Comparison of ENCODE assay signal across 8 cellular contexts in the genomic region with DNA sequence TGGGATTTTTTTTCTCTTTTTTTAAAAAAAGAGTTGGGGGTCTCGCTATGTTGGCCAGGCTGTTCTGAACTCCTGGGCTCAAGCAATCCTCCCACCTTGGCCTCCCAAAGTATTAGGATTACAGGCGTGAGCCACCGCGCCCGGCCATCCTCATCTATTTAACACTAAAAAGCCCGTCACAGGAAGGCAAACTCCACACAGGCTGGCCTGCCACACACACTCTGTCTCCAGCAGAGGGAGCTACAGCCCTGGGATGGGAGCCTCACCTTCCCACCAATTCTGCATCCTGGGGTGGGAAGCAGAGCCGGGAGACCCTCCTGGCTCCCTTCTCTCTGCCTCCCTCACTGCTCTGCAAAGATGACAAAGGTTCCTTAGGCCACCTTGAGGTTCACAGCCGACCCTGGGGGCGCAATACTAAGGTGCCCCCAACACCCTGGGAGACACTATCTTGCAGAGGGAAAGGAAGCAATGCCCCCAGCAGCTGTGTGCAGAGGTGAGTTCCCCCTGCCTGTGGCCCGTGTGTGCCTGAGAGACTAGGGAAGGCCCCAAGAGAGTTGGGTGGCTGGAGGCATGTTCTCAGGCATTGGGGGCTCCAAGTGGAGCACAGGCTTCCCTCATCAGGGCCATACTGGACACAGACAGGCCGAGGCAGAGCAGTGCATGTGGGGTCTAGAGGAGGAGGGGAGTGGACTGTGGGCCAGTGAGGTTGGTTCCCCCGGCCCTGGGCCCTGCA. TPM values are rescaled to one million over a fixed set of nuclear protein-coding genes. Genes with fewer than 3 reads are reported as not detected.
A peak's percentile ranks its signal among the peaks of the same experiment; 100 is the strongest.
DNase-seq lines count a peak whose midpoint lies in the region; ATAC-seq, FAIRE-seq and TF ChIP-seq lines count a peak whose summit lies in the region.

No MANE protein-coding gene starts in this region.

- H3K23me2 ChIP-seq in H1 (ENCODE audit: low read depth, low read length), result no peaks in the 10 kb centered on the region

- no peaks in the 10 kb centered on the region for H3K9me3 ChIP-seq in H1 (ENCODE audit: insufficient read depth in 2 of 2, low read depth in 1 of 2, low read length in 1 of 2)

- no peaks in the 10 kb centered on the region for H3K27me3 ChIP-seq in BJ (ENCODE audit: control insufficient read depth, insufficient read depth, low read length)
- no peaks in the 10 kb centered on the region for H3K27me3 ChIP-seq in H1 (replicated peaks in 1 of 4; ENCODE audit: control insufficient read depth in 3 of 4, extremely low read depth in 1 of 4, insufficient read depth in 3 of 4, low read length in 3 of 4)

- no peak overlapping the region for H2AK5ac ChIP-seq in H1 (ENCODE audit: low read depth, low read length)

- no peak overlapping the region for H4K8ac ChIP-seq in H1 (ENCODE audit: extremely low read depth, insufficient read depth, low read length)

- H3K36me3 Mint-ChIP-seq in nephron progenitor cell (ENCODE audit: low read depth), result peaks cover 50% of the 10 kb centered on the region

- H3K18ac ChIP-seq in H1 (ENCODE audit: extremely low read depth, low read length), result no peak overlapping the region

- no peak overlapping the region for H3K23ac ChIP-seq in H1 (ENCODE audit: insufficient read length)

- no peak overlapping the region for H2BK15ac ChIP-seq in H1 (ENCODE audit: low read length)

- TF ChIP-seq CTCF in BJ (IDR thresholded peaks at IDR 0.05; ENCODE audit: insufficient read depth, low read depth, low read length) (peak; percentile 83), GM13977 (IDR thresholded peaks at IDR 0.05; ENCODE audit: extremely low read depth, insufficient read depth, missing control alignments) (peak; percentile 82), H1 (IDR thresholded peaks at IDR 0.05; ENCODE audit: control extremely low read depth in 1 of 3, insufficient read depth in 1 of 3, low read depth in 1 of 3, low read length in 3 of 3) (peak; percentile 86 to 98 (median 96)), nephron progenitor cell (IDR thresholded peaks at IDR 0.05) (peak; percentile 80)

- TF ChIP-seq EP300 in H1 (IDR thresholded peaks at IDR 0.05; ENCODE audit: borderline replicate concordance in 1 of 2, low read depth in 2 of 2, low read length in 2 of 2), result no peak

- H3K4ac ChIP-seq in H1 (replicated peaks; ENCODE audit: insufficient read length, low read depth, low read length), result no peak overlapping the region

- DNase-seq in BJ (ENCODE audit: low read depth) (no peak), GM13977 (ENCODE audit: low spot score) (peak; percentile 66), RCC 7860 (ENCODE audit: low spot score) (peak; percentile 21), H1 (ENCODE audit: low read depth in 1 of 2, low spot score in 2 of 2) (peak; percentile 34 to 85), nephron progenitor cell (peak; percentile 65), RKO (ENCODE audit: low spot score) (no peak)

- no peak overlapping the region for H4K5ac ChIP-seq in H1 (ENCODE audit: insufficient read length, low read depth, low read length)

- FAIRE-seq in RCC 7860 (lab: Jason Lieb, UNC) (no peak), H1 (lab: Jason Lieb, UNC) (peak; percentile 78)

- H3K27ac Mint-ChIP-seq in nephron progenitor cell, result peak overlapping the region; percentile 57

- peaks cover 0 to 3% of the 10 kb centered on the region in 2 experiments; a peak in 1 of 4 replicates for H3K79me2 ChIP-seq in H1 (ENCODE audit: control insufficient read depth in 1 of 2, insufficient read depth in 2 of 2, low read length in 2 of 2)

- H2AFZ ChIP-seq in H1 (ENCODE audit: low read length), result no peak overlapping the region

- no peak overlapping the region for H3K4me3 ChIP-seq in BJ (ENCODE audit: low read depth, low read length)
- H3K4me3 ChIP-seq in H1 (ENCODE audit: extremely low read depth in 1 of 4, insufficient read depth in 2 of 4, low read depth in 3 of 4, low read length in 4 of 4), result no peak overlapping the region

- no peaks in the 10 kb centered on the region for H3K9me3 Mint-ChIP-seq in nephron progenitor cell

- 65% methylated on average over 12 of the region's 12 CpGs; no CpG with 5 or more reads in 1 of the 2 experiments for WGBS in H1 (ENCODE audit: extremely low coverage in 1 of 2, insufficient coverage in 1 of 2, insufficient read length in 1 of 2, insufficient replicate concordance in 2 of 2, low coverage in 1 of 2, low lambda C conversion rate in 2 of 2, missing lambda C conversion rate in 1 of 2), 2 experiments

- H3K4me1 Mint-ChIP-seq in nephron progenitor cell, result no peaks in the 10 kb centered on the region

- peak overlapping the region; percentile 44; the same call in 1 of the 2 replicates for H2BK5ac ChIP-seq in H1 (ENCODE audit: low read depth, low read length)

- no peak overlapping the region; the same call in 1 of the 2 replicates for H3K27ac ChIP-seq in H1 (ENCODE audit: low read depth, low read length)

- H3K9ac ChIP-seq in H1 (replicated peaks in 1 of 4; ENCODE audit: extremely low read depth in 1 of 4, low read depth in 3 of 4, low read length in 3 of 4), result no peak overlapping the region

- no peak overlapping the region for H4K91ac ChIP-seq in H1 (replicated peaks; ENCODE audit: insufficient read length, low read length)

- peaks cover 6 to 38% of the 10 kb centered on the region in 2 experiments for H4K20me1 ChIP-seq in H1 (replicated peaks in 1 of 2; ENCODE audit: control insufficient read depth in 1 of 2, insufficient read depth in 2 of 2, low read length in 2 of 2)

- POLR2A ChIA-PET in BJ (lab: Charles Lee), result no interaction called here
- POLR2A ChIA-PET in H1 (lab: Charles Lee; ENCODE audit: partially characterized antibody), result interaction anchor here (0.6 to 6.2 kb wide), 10 partner anchors 10 to 114 kb away, joined by 3 to 55 read pairs (median 4); a partner anchor contains a TSS

- TF ChIP-seq RAD21 in H1 (IDR thresholded peaks at IDR 0.05 in 1 of 2, conservative IDR thresholded peaks at IDR 0.05 in 1 of 2; ENCODE audit: low read depth in 2 of 2, low read length in 2 of 2), result peak; percentile 86

- no peaks in the 10 kb centered on the region; the same call in none of the 2 replicates for H3K79me1 ChIP-seq in H1 (ENCODE audit: low read depth, low read length)

- no peak for ATAC-seq in GM19452 (IDR thresholded peaks at IDR 0.05; ENCODE audit: unreplicated experiment)
- no peak for ATAC-seq in GM19467 (IDR thresholded peaks at IDR 0.05; ENCODE audit: unreplicated experiment)

- no peak overlapping the region for H2BK120ac ChIP-seq in H1 (replicated peaks; ENCODE audit: low read depth, low read length)

- no peak for TF ChIP-seq POLR2A in H1 (IDR thresholded peaks at IDR 0.05; ENCODE audit: control extremely low read depth in 1 of 2, low read depth in 2 of 2, low read length in 2 of 2)

- H3K36me3 ChIP-seq in BJ (ENCODE audit: control insufficient read depth, insufficient read depth, low read length), result peaks cover 27% of the 10 kb centered on the region
- peaks cover 22 to 49% (median 44%) of the 10 kb centered on the region in 4 experiments for H3K36me3 ChIP-seq in H1 (ENCODE audit: control insufficient read depth in 2 of 4, insufficient read depth in 4 of 4, low read length in 3 of 4)

- no peak overlapping the region for H3K56ac ChIP-seq in H1 (replicated peaks; ENCODE audit: insufficient read length, low read depth, low read length)

- H3K4me2 ChIP-seq in H1 (ENCODE audit: insufficient read depth in 1 of 2, low read depth in 2 of 2, low read length in 2 of 2), result no peak overlapping the region

- H3K4me1 ChIP-seq in H1 (replicated peaks in 1 of 4; ENCODE audit: control insufficient read depth in 3 of 4, insufficient read depth in 4 of 4, low read length in 3 of 4), result peaks cover 0 to 10% (median 9%) of the 10 kb centered on the region in 4 experiments; a peak in 6 of 7 replicates

- no peak overlapping the region for H3K14ac ChIP-seq in H1 (ENCODE audit: insufficient read length)

- in situ Hi-C loops in GM13977 (cut with MboI; ENCODE audit: low pct_unique_long_range_greater_than_20kb, low sequenced_read_pairs, unreplicated experiment), result no loop called here

- no peaks in the 10 kb centered on the region for H3K27me3 Mint-ChIP-seq in nephron progenitor cell (ENCODE audit: low read depth, poor library complexity)

- no peak overlapping the region for H3K4me3 Mint-ChIP-seq in nephron progenitor cell

- CTCF ChIA-PET in BJ (lab: Yijun Ruan, JAX), result interaction anchor here (0.7 to 13.0 kb wide), 24 partner anchors 8 to 339 kb away, joined by 3 to 98 read pairs (median 4); a partner anchor contains a TSS
- CTCF ChIA-PET in H1 (lab: Charles Lee; ENCODE audit: partially characterized antibody), result interaction anchor here (0.7 to 4.9 kb wide), 37 partner anchors 11 to 281 kb away, joined by 3 to 36 read pairs (median 5); a partner anchor contains a TSS

- H2BK12ac ChIP-seq in H1 (ENCODE audit: low read depth, low read length), result no peak overlapping the region

- no peak overlapping the region for H2BK20ac ChIP-seq in H1 (ENCODE audit: low read length)

RNA-seq across cellular contexts. Expression of a gene that starts 27.4 kb away (rescaled TPM):
- 51.1 and 56.6 TPM in 2 replicates for polyA plus RNA-seq in BJ (2011; rRNA removed)
- 20.1 and 37.0 TPM in 2 replicates for polyA minus RNA-seq in BJ (2011; rRNA and poly(A)+ RNA removed)
- total RNA-seq in H1 (2021; fragmentation: NEBNext Ultra II Directional; extraction: Animal tissue kit (Norgen Biotek cat#: 25700)), result 123 and 131 TPM in 2 replicates
- 150 and 182 TPM in 2 replicates for polyA plus RNA-seq in H1 (2011; rRNA removed)
- polyA plus RNA-seq in H1 (2011; cell fraction: cytosol; rRNA removed), result 146 TPM
- 233 TPM for polyA plus RNA-seq in H1 (2011; cell fraction: nucleus; rRNA removed)
- polyA plus RNA-seq in H1 (2012, experiment 1 of 2), result 104 to 111 TPM (median 110 TPM) in 4 replicates
- polyA plus RNA-seq in H1 (2012, experiment 2 of 2), result 96.8 TPM
- polyA plus RNA-seq in H1 (2013, experiment 1 of 2), result 82.6 TPM
- polyA plus RNA-seq in H1 (2013, experiment 2 of 2), result 83.2 TPM
- polyA minus RNA-seq in H1 (2011; rRNA and poly(A)+ RNA removed), result 39.9 and 48.1 TPM in 2 replicates
- 68.8 TPM for polyA minus RNA-seq in H1 (2011; cell fraction: cytosol; rRNA and poly(A)+ RNA removed)
- polyA minus RNA-seq in H1 (2011; cell fraction: nucleus; rRNA and poly(A)+ RNA removed), result 56.9 TPM

RNA-seq across cellular contexts. Expression of a gene that starts 34.6 kb away (rescaled TPM):
- 39.9 and 41.2 TPM in 2 replicates for polyA plus RNA-seq in BJ (2011; rRNA removed)
- 34.4 and 43.6 TPM in 2 replicates for polyA minus RNA-seq in BJ (2011; rRNA and poly(A)+ RNA removed)
- 163 and 167 TPM in 2 replicates for total RNA-seq in H1 (2021; fragmentation: NEBNext Ultra II Directional; extraction: Animal tissue kit (Norgen Biotek cat#: 25700))
- polyA plus RNA-seq in H1 (2011; rRNA removed), result 56.7 and 65.2 TPM in 2 replicates
- 74.2 TPM for polyA plus RNA-seq in H1 (2011; cell fraction: cytosol; rRNA removed)
- polyA plus RNA-seq in H1 (2011; cell fraction: nucleus; rRNA removed), result 70.1 TPM
- 111 to 115 TPM (median 113 TPM) in 4 replicates for polyA plus RNA-seq in H1 (2012, experiment 1 of 2)
- 69.3 TPM for polyA plus RNA-seq in H1 (2012, experiment 2 of 2)
- 71.2 TPM for polyA plus RNA-seq in H1 (2013, experiment 1 of 2)
- polyA plus RNA-seq in H1 (2013, experiment 2 of 2), result 73.0 TPM
- 85.2 and 94.8 TPM in 2 replicates for polyA minus RNA-seq in H1 (2011; rRNA and poly(A)+ RNA removed)
- polyA minus RNA-seq in H1 (2011; cell fraction: cytosol; rRNA and poly(A)+ RNA removed), result 70.8 TPM
- 18.9 TPM for polyA minus RNA-seq in H1 (2011; cell fraction: nucleus; rRNA and poly(A)+ RNA removed)

RNA-seq across cellular contexts. Expression of a gene that starts 44.9 kb away (rescaled TPM):
- polyA plus RNA-seq in BJ (2011; rRNA removed), result 1.3 and 2.0 TPM in 2 replicates
- 0.57 and 1.2 TPM in 2 replicates for polyA minus RNA-seq in BJ (2011; rRNA and poly(A)+ RNA removed)
- total RNA-seq in H1 (2021; fragmentation: NEBNext Ultra II Directional; extraction: Animal tissue kit (Norgen Biotek cat#: 25700)), result 58.0 and 64.5 TPM in 2 replicates
- 16.4 and 39.1 TPM in 2 replicates for polyA plus RNA-seq in H1 (2011; rRNA removed)
- polyA plus RNA-seq in H1 (2011; cell fraction: cytosol; rRNA removed), result 15.2 TPM
- 29.7 TPM for polyA plus RNA-seq in H1 (2011; cell fraction: nucleus; rRNA removed)
- 13.0 to 35.0 TPM (median 34.2 TPM) in 4 replicates for polyA plus RNA-seq in H1 (2012, experiment 1 of 2)
- polyA plus RNA-seq in H1 (2012, experiment 2 of 2), result 25.9 TPM
- polyA plus RNA-seq in H1 (2013, experiment 1 of 2), result 44.9 TPM
- polyA plus RNA-seq in H1 (2013, experiment 2 of 2), result 51.0 TPM
- 0.54 and 1.6 TPM in 2 replicates for polyA minus RNA-seq in H1 (2011; rRNA and poly(A)+ RNA removed)
- polyA minus RNA-seq in H1 (2011; cell fraction: cytosol; rRNA and poly(A)+ RNA removed), result 38.1 TPM
- polyA minus RNA-seq in H1 (2011; cell fraction: nucleus; rRNA and poly(A)+ RNA removed), result 17.8 TPM

RNA-seq across cellular contexts. Expression of a gene that starts 50.7 kb away (rescaled TPM):
- polyA plus RNA-seq in BJ (2011; rRNA removed) (16.6 and 28.2 TPM in 2 replicates), H1 (2011; rRNA removed) (18.2 and 29.0 TPM in 2 replicates)
- 10.1 and 15.6 TPM in 2 replicates for polyA minus RNA-seq in BJ (2011; rRNA and poly(A)+ RNA removed)
- total RNA-seq in H1 (2021; fragmentation: NEBNext Ultra II Directional; extraction: Animal tissue kit (Norgen Biotek cat#: 25700)), result 20.3 and 22.9 TPM in 2 replicates
- polyA plus RNA-seq in H1 (2011; cell fraction: cytosol; rRNA removed), result 16.9 TPM
- polyA plus RNA-seq in H1 (2011; cell fraction: nucleus; rRNA removed), result 29.6 TPM
- polyA plus RNA-seq in H1 (2012, experiment 1 of 2), result 20.8 to 23.5 TPM (median 21.4 TPM) in 4 replicates
- 25.4 TPM for polyA plus RNA-seq in H1 (2012, experiment 2 of 2)
- polyA plus RNA-seq in H1 (2013, experiment 1 of 2), result 27.7 TPM
- 29.0 TPM for polyA plus RNA-seq in H1 (2013, experiment 2 of 2)
- polyA minus RNA-seq in H1 (2011; rRNA and poly(A)+ RNA removed), result 5.7 and 6.0 TPM in 2 replicates
- polyA minus RNA-seq in H1 (2011; cell fraction: cytosol; rRNA and poly(A)+ RNA removed), result 13.8 TPM
- 9.5 TPM for polyA minus RNA-seq in H1 (2011; cell fraction: nucleus; rRNA and poly(A)+ RNA removed)

RNA-seq across cellular contexts. Expression of a gene that starts 56.3 kb away (rescaled TPM):
- polyA plus RNA-seq in BJ (2011; rRNA removed) (0.50 and 0.61 TPM in 2 replicates), H1 (2011; rRNA removed) (3.1 and 8.9 TPM in 2 replicates)
- 0.57 and 1.2 TPM in 2 replicates for polyA minus RNA-seq in BJ (2011; rRNA and poly(A)+ RNA removed)
- total RNA-seq in H1 (2021; fragmentation: NEBNext Ultra II Directional; extraction: Animal tissue kit (Norgen Biotek cat#: 25700)), result 3.7 and 4.3 TPM in 2 replicates
- polyA plus RNA-seq in H1 (2011; cell fraction: cytosol; rRNA removed), result 2.2 TPM
- 3.3 TPM for polyA plus RNA-seq in H1 (2011; cell fraction: nucleus; rRNA removed)
- polyA plus RNA-seq in H1 (2012, experiment 1 of 2), result 3.3 to 6.1 TPM (median 4.6 TPM) in 4 replicates
- 2.7 TPM for polyA plus RNA-seq in H1 (2012, experiment 2 of 2)
- polyA plus RNA-seq in H1 (2013, experiment 1 of 2), result 5.3 TPM
- polyA plus RNA-seq in H1 (2013, experiment 2 of 2), result 5.7 TPM
- polyA minus RNA-seq in H1 (2011; rRNA and poly(A)+ RNA removed), result not detected in 2 replicates
- polyA minus RNA-seq in H1 (2011; cell fraction: cytosol; rRNA and poly(A)+ RNA removed), result 3.7 TPM
- polyA minus RNA-seq in H1 (2011; cell fraction: nucleus; rRNA and poly(A)+ RNA removed), result 2.4 TPM

Comparison
In these comparisons a context has a peak if more than half of its experiments do, and no peak if none do; other contexts are left out.
1. DNase-seq: peak in GM13977 (single experiment), RCC 7860 (single experiment), H1 (2 of 2) and nephron progenitor cell (single experiment); none in BJ (single experiment) and RKO (single experiment).
2. Peak in every context shown above with its lines, with median percentiles within 50 percentile points of each other: CTCF ChIP-seq.